In the genomic region with DNA sequence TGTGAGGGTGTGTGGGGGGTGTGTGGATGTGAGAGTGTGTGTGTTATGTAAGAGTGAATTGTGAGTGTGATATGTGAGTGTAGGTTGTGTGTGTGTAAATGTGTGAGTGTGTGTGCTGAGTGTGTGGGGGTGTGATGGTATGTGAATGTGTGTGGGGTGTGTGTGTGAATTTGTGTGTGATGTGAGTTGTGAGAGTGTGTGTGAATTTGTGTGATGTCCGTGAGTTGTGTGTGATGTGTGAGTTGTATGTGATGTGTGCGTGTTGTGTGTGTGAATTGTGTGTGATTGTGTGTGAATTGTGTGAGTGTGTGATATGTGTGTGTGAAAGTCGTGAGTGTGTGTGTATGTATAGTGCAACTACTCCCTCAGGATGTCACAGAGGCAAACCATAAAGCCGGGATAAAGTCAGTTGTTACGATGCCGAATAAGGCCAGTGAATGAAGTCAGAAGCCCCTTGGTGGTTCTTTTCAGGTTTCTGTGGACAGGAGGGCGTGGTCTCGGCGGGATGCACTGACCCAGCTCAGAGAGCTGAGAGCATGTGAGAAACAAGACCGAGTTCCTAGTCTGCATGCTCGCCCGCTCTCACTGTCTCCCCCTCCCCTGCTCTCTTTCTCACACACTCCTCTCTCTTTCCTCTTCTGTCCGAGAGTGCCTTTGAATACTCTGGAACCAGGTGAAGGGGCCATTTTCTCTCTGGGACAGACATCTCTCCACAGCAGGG, we compare ENCODE assay signal across 17 cellular contexts.
DNase-seq lines count a peak whose midpoint lies in the region; ATAC-seq and TF ChIP-seq lines count a peak whose summit lies in the region.
"Had no signal": no experiment of that assay in that cellular context is flagged by ENCODE, and none has a peak within 500 bp of the region (broad histone marks: within the 10 kb centered on the region; RNA-seq: fewer than 3 reads in every experiment).

No MANE protein-coding gene starts in this region.

- H3K36me3 ChIP-seq in iPS-18a (ENCODE audit: control insufficient read depth, low read depth, low read length) = no peaks in the 10 kb centered on the region
- H3K36me3 ChIP-seq: brain microvascular endothelial cell, WERI-Rb-1 had no signal

- DNase-seq in NCI-H748 (lab: John Stamatoyannopoulos, UW; ENCODE audit: unreplicated experiment) = peak; percentile 23
- DNase-seq in NCI-H748 treated with DMSO at 0.1 percent for 48 hours (lab: John Stamatoyannopoulos, UW) = no peak
- DNase-seq in activated B cell treated with CpG ODN at 0.5 μM for 24 hours = no peak
- DNase-seq in substantia nigra (lab: John Stamatoyannopoulos, UW) = peak in 9 of 49 donors; percentile 4 to 40 (median 16)
- no peak for DNase-seq in T-helper 2 cell
- DNase-seq in effector memory CD8-positive, alpha-beta T cell = no peak
- DNase-seq: 8988T; brain microvascular endothelial cell; CD4-positive, alpha-beta memory T cell; effector CD4-positive, alpha-beta T cell; NCI-H226; PC-9; psoas muscle; WERI-Rb-1 had no signal

- H3K27me3 Mint-ChIP-seq in activated B cell treated with CpG ODN at 0.5 μM for 24 hours = no peaks in the 10 kb centered on the region
- H3K27me3 Mint-ChIP-seq in effector memory CD8-positive, alpha-beta T cell = peaks cover 16 to 18% of the 10 kb centered on the region in 2 donors
- H3K27me3 Mint-ChIP-seq: type B pancreatic cell had no signal

- ATAC-seq in activated B cell treated with CpG ODN at 0.5 μM for 24 hours (ENCODE audit: low read depth) = no peak
- ATAC-seq in GM18870 (IDR thresholded peaks at IDR 0.05; ENCODE audit: unreplicated experiment) = no peak
- ATAC-seq in effector memory CD8-positive, alpha-beta T cell (replicated peaks) = no peak
- ATAC-seq: psoas muscle had no signal

- H3K4me3 Mint-ChIP-seq in activated B cell treated with CpG ODN at 0.5 μM for 24 hours = no peak overlapping the region
- H3K4me3 Mint-ChIP-seq in effector memory CD8-positive, alpha-beta T cell = no peak overlapping the region
- H3K4me3 Mint-ChIP-seq: type B pancreatic cell had no signal

- H3K4me1 Mint-ChIP-seq in activated B cell treated with CpG ODN at 0.5 μM for 24 hours = peaks cover 45% of the 10 kb centered on the region
- peaks cover 6% of the 10 kb centered on the region in 2 donors for H3K4me1 Mint-ChIP-seq in effector memory CD8-positive, alpha-beta T cell (ENCODE audit: low read depth in 2 of 2)

- no peak overlapping the region for H3K9ac ChIP-seq in iPS-18a (ENCODE audit: low read length)

- CTCF ChIA-PET in activated B cell treated with CpG ODN at 0.5 μM for 24 hours (lab: Charles Lee) = no interaction called here

- H3K27ac ChIP-seq in iPS-18a (ENCODE audit: low read length) = no peak overlapping the region
- H3K27ac ChIP-seq in substantia nigra (ENCODE audit: low read depth, low read length, poor library complexity, severe bottlenecking) = peak overlapping the region; percentile 67
- H3K27ac ChIP-seq: brain microvascular endothelial cell, PC-9, psoas muscle, WERI-Rb-1 had no signal

- H3K4me1 ChIP-seq in iPS-18a (ENCODE audit: control insufficient read depth, low read depth, low read length) = peaks cover 24% of the 10 kb centered on the region
- H3K4me1 ChIP-seq: psoas muscle had no signal

- TF ChIP-seq CTCF in activated B cell treated with CpG ODN at 0.5 μM for 24 hours (IDR thresholded peaks at IDR 0.05) = no peak

- POLR2A ChIA-PET in activated B cell treated with CpG ODN at 0.5 μM for 24 hours (lab: Charles Lee) = interaction anchor here (0.6 to 1.3 kb wide), 4 partner anchors 110 to 1969 kb away, joined by 3 to 9 read pairs (median 4); no protein-coding TSS in a partner anchor

- H3K9me3 ChIP-seq in iPS-18a (ENCODE audit: control insufficient read depth, low read depth, low read length) = no peaks in the 10 kb centered on the region
- H3K9me3 ChIP-seq: psoas muscle had no signal

- H3K4me3 ChIP-seq in iPS-18a (ENCODE audit: low read length) = peak overlapping the region; percentile 4
- H3K4me3 ChIP-seq: PC-9, psoas muscle had no signal

- no peaks in the 10 kb centered on the region for H3K9me3 Mint-ChIP-seq in activated B cell treated with CpG ODN at 0.5 μM for 24 hours
- no peaks in the 10 kb centered on the region for H3K9me3 Mint-ChIP-seq in effector memory CD8-positive, alpha-beta T cell
- H3K9me3 Mint-ChIP-seq: CD4-positive, alpha-beta memory T cell; type B pancreatic cell had no signal

- intact Hi-C loops in activated B cell treated with CpG ODN at 0.5 μM for 24 hours (cut with micrococcal nuclease) = no loop called here

- H3K27me3 ChIP-seq in iPS-18a (ENCODE audit: control insufficient read depth, insufficient read depth, low read length) = no peaks in the 10 kb centered on the region
- H3K27me3 ChIP-seq: brain microvascular endothelial cell had no signal

- peak overlapping the region; percentile 5 for H3K27ac Mint-ChIP-seq in activated B cell treated with CpG ODN at 0.5 μM for 24 hours
- no peak overlapping the region for H3K27ac Mint-ChIP-seq in effector memory CD8-positive, alpha-beta T cell
- H3K27ac Mint-ChIP-seq: type B pancreatic cell had no signal

- H3K36me3 Mint-ChIP-seq in activated B cell treated with CpG ODN at 0.5 μM for 24 hours (ENCODE audit: low read depth) = no peaks in the 10 kb centered on the region
- no peaks in the 10 kb centered on the region for H3K36me3 Mint-ChIP-seq in effector memory CD8-positive, alpha-beta T cell (ENCODE audit: insufficient read depth)
- H3K36me3 Mint-ChIP-seq: CD4-positive, alpha-beta memory T cell; type B pancreatic cell had no signal
